16 cellular contexts compared by ENCODE assay signal in the genomic region with DNA sequence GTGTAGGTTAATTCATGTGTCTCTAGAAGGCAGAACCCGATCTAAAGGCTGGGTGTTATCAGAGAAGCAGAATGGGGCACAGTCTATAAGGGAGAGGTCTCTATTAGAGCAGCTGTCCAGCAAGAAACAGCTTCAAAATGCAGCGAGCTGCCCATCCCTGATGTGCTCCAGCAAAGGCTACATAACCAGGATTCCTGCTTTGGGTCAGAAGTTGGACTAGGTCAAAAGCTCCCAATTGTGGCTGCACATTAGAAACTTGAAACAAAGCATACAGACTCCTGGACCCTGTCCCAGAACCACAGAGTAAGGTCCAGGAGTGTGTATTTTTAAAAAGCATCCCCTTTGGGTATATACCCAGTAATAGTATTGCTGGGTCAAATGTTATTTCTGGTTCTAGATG.
DNase-seq lines count a peak whose midpoint lies in the region; ATAC-seq and TF ChIP-seq lines count a peak whose summit lies in the region.
"Had no signal": no experiment of that assay in that cellular context is flagged by ENCODE, and none has a peak within 500 bp of the region (broad histone marks: within the 10 kb centered on the region; RNA-seq: fewer than 3 reads in every experiment).

No MANE protein-coding gene starts in this region.

- H3K27ac Mint-ChIP-seq in activated naive CD4-positive, alpha-beta T cell treated with anti-CD3 and anti-CD28 coated beads for 36 hours = peak overlapping the region; percentile 97
- no peak overlapping the region for H3K27ac Mint-ChIP-seq in type B pancreatic cell

- WGBS in upper lobe of left lung, 2 donors = 64 to 67% methylated on average over 2 of the region's 2 CpGs

- no peak overlapping the region for H3K4me3 ChIP-seq in adipocyte (ENCODE audit: low read length)
- H3K4me3 ChIP-seq in lower lobe of right lung = no peak overlapping the region
- no peak overlapping the region for H3K4me3 ChIP-seq in upper lobe of left lung

- CTCF ChIA-PET in activated naive CD4-positive, alpha-beta T cell treated with anti-CD3 and anti-CD28 coated beads for 36 hours (lab: Charles Lee) = interaction anchor here (1.0 to 2.1 kb wide), 6 partner anchors 11 to 103 kb away, joined by 3 to 6 read pairs (median 4); no protein-coding TSS in a partner anchor

- intact Hi-C loops in activated naive CD4-positive, alpha-beta T cell treated with anti-CD3 and anti-CD28 coated beads for 36 hours (cut with micrococcal nuclease) = loop anchor here (2.0 to 10.0 kb wide), 2 partner anchors 230 to 800 kb away; partner anchors contain the start of gene SF3B1
- intact Hi-C loops in lower lobe of right lung (cut with DNase I) = no loop called here

- TF ChIP-seq EP300 in upper lobe of left lung (IDR thresholded peaks at IDR 0.05) = no peak

- H3K4me1 ChIP-seq in adipocyte (ENCODE audit: control insufficient read depth, insufficient read depth, low read length) = peaks cover 8% of the 10 kb centered on the region
- H3K4me1 ChIP-seq in lower lobe of right lung = peaks cover 78% of the 10 kb centered on the region
- H3K4me1 ChIP-seq in upper lobe of left lung = peaks cover 44 to 73% (median 58%) of the 10 kb centered on the region in 4 donors

- in situ Hi-C loops in GM13976 (cut with MboI; ENCODE audit: low sequenced_read_pairs, unreplicated experiment) = loop anchor here (5.0 kb wide), 1 partner anchor 102 kb away; no protein-coding TSS in a partner anchor

- H3K27ac ChIP-seq in lower lobe of right lung (peak overlapping the region; percentile 79), upper lobe of left lung (peak overlapping the region; percentile 58 to 88 (median 77))
- H3K27ac ChIP-seq: epithelial cell of prostate had no signal

- TF ChIP-seq POLR2A in upper lobe of left lung (IDR thresholded peaks at IDR 0.05) = no peak

- H3K9ac ChIP-seq in adipocyte (ENCODE audit: low read length) = no peak overlapping the region

- H3K36me3 Mint-ChIP-seq in activated naive CD4-positive, alpha-beta T cell treated with anti-CD3 and anti-CD28 coated beads for 36 hours (ENCODE audit: low read depth) = peaks cover 18% of the 10 kb centered on the region
- no peaks in the 10 kb centered on the region for H3K36me3 Mint-ChIP-seq in type B pancreatic cell

- DNase-seq in activated naive CD4-positive, alpha-beta T cell treated with anti-CD3 and anti-CD28 coated beads for 36 hours = no peak
- no peak for DNase-seq in activated naive CD4-positive, alpha-beta T cell treated with Interleukin-2 at 50 U/mL for 16 hours
- peak; percentile 74 for DNase-seq in adipocyte (ENCODE audit: low read depth)
- DNase-seq in lower lobe of right lung = no peak
- no peak for DNase-seq in upper lobe of left lung
- DNase-seq in type B pancreatic cell (ENCODE audit: extremely low spot score, unreplicated experiment) = no peak
- DNase-seq in GM13976 (ENCODE audit: low spot score) = no peak
- DNase-seq in activated gamma-delta T cell treated with Interleukin-2 at 50 U/mL for 16 hours = no peak
- DNase-seq: activated CD4-positive, alpha-beta T cell treated with anti-CD3 and anti-CD28 coated beads, Interleukin-2, amount 50 U/mL, for 48 hours; NCI-H1105 treated with DMSO at 0.1 percent for 48 hours; NCI-H524 treated with DMSO at 0.1 percent for 48 hours; SHP77 treated with DMSO at 0.1 percent for 48 hours; stimulated activated CD4-positive, alpha-beta T cell treated with anti-CD3 and anti-CD28 coated beads, Interleukin-15, amount 100 ng/mL, for 24 hours; stimulated activated naive CD4-positive, alpha-beta T cell treated with Interleukin-2 at 50 U/mL for 16 hours had no signal

- peaks cover 2% of the 10 kb centered on the region for H3K9me3 Mint-ChIP-seq in activated naive CD4-positive, alpha-beta T cell treated with anti-CD3 and anti-CD28 coated beads for 36 hours
- H3K9me3 Mint-ChIP-seq in type B pancreatic cell = no peaks in the 10 kb centered on the region

- H3K9me3 ChIP-seq in adipocyte (ENCODE audit: control insufficient read depth, low read length) (no peaks in the 10 kb centered on the region), lower lobe of right lung (no peaks in the 10 kb centered on the region), upper lobe of left lung (no peaks in the 10 kb centered on the region)

- TF ChIP-seq CTCF in lower lobe of right lung (IDR thresholded peaks at IDR 0.05) (no peak), upper lobe of left lung (IDR thresholded peaks at IDR 0.05) (no peak), type B pancreatic cell (conservative IDR thresholded peaks at IDR 0.05) (no peak), GM13976 (IDR thresholded peaks at IDR 0.05; ENCODE audit: borderline replicate concordance, control extremely low read depth, extremely low read depth, insufficient read depth, missing control alignments) (no peak)

- H3K27me3 ChIP-seq in adipocyte (replicated peaks; ENCODE audit: control insufficient read depth, insufficient read depth, low read length) (no peaks in the 10 kb centered on the region), lower lobe of right lung (ENCODE audit: low read depth) (no peaks in the 10 kb centered on the region), upper lobe of left lung (no peaks in the 10 kb centered on the region)

- H3K36me3 ChIP-seq in adipocyte (ENCODE audit: control insufficient read depth, insufficient read depth, low read length, severe bottlenecking) (no peaks in the 10 kb centered on the region), lower lobe of right lung (no peaks in the 10 kb centered on the region), upper lobe of left lung (no peaks in the 10 kb centered on the region)

- H3K4me1 Mint-ChIP-seq in activated naive CD4-positive, alpha-beta T cell treated with anti-CD3 and anti-CD28 coated beads for 36 hours (ENCODE audit: low read depth) = peaks cover 91% of the 10 kb centered on the region
- peaks cover 27% of the 10 kb centered on the region for H3K4me1 Mint-ChIP-seq in type B pancreatic cell (ENCODE audit: unreplicated experiment)

- H3K4me3 Mint-ChIP-seq in activated naive CD4-positive, alpha-beta T cell treated with anti-CD3 and anti-CD28 coated beads for 36 hours = no peak overlapping the region
- H3K4me3 Mint-ChIP-seq in type B pancreatic cell = no peak overlapping the region
- H3K4me3 Mint-ChIP-seq: brain had no signal

- no peak for ATAC-seq in lower lobe of right lung
- ATAC-seq in upper lobe of left lung (ENCODE audit: low FRiP score in 2 of 2) = no peak

- H3K27me3 Mint-ChIP-seq in activated naive CD4-positive, alpha-beta T cell treated with anti-CD3 and anti-CD28 coated beads for 36 hours (ENCODE audit: low read depth) = no peaks in the 10 kb centered on the region
- H3K27me3 Mint-ChIP-seq in type B pancreatic cell = no peaks in the 10 kb centered on the region
- H3K27me3 Mint-ChIP-seq: brain had no signal
